Comparison of ENCODE assay signal across 8 cellular contexts in genomic region chr1:155226188-155226909, GRCh38. TPM values are rescaled to one million over a fixed set of nuclear protein-coding genes. Genes with fewer than 3 reads are reported as not detected.
A peak's percentile ranks its signal among the peaks of the same experiment; 100 is the strongest.
DNase-seq lines count a peak whose midpoint lies in the region; ATAC-seq, FAIRE-seq and TF ChIP-seq lines count a peak whose summit lies in the region.

No MANE protein-coding gene starts in this region.

- H3K4me3 ChIP-seq in pancreas = peak overlapping the region in 3 of 4 donors; percentile 17 to 70 (median 48)
- H3K4me3 ChIP-seq in thymus (ENCODE audit: low read length) = peak overlapping the region; percentile 63

- ATAC-seq in Right ventricle myocardium superior (ENCODE audit: poor library complexity) (peak; percentile 69), pancreas (peak; percentile 53 to 72 (median 68)), GM19023 (IDR thresholded peaks at IDR 0.05; ENCODE audit: unreplicated experiment) (no peak)

- FAIRE-seq in GM18507 (lab: Jason Lieb, UNC) (peak; percentile 78), pancreas (lab: Jason Lieb, UNC) (no peak)

- H3K9me3 ChIP-seq in pancreas (no peaks in the 10 kb centered on the region), thymus (ENCODE audit: control insufficient read depth) (no peaks in the 10 kb centered on the region)

- H3K27me3 Mint-ChIP-seq in activated naive CD4-positive, alpha-beta T cell treated with anti-CD3 and anti-CD28 coated beads, Interleukin-2, amount 50 U/mL, for 24 hours = no peaks in the 10 kb centered on the region

- no peaks in the 10 kb centered on the region for H3K9me3 Mint-ChIP-seq in activated naive CD4-positive, alpha-beta T cell treated with anti-CD3 and anti-CD28 coated beads, Interleukin-2, amount 50 U/mL, for 24 hours

- H3K36me3 ChIP-seq in pancreas (no peaks in the 10 kb centered on the region), thymus (ENCODE audit: control insufficient read depth, insufficient read depth) (peaks cover 7% of the 10 kb centered on the region)

- H3K4me1 ChIP-seq in pancreas (peaks cover 0 to 4% (median 0%) of the 10 kb centered on the region in 3 donors), thymus (ENCODE audit: control insufficient read depth, insufficient read depth, low read length) (peaks cover 8% of the 10 kb centered on the region)

- 0 to 1% methylated on average over 7 of the region's 7 CpGs for WGBS in pancreas, 2 donors
- WGBS in thymus = under 1% methylated on average over 7 of the region's 7 CpGs

- DNase-seq in GM18507 (ENCODE audit: extremely low spot score, insufficient read length, low read depth) (no peak), NCI-H1048 (lab: John Stamatoyannopoulos, UW) (peak; percentile 33), SK-MEL-5 (ENCODE audit: low read depth, low spot score) (peak; percentile 91), Right ventricle myocardium superior (peak; percentile 86), pancreas (peak; percentile 51 to 71 (median 62))

- H3K27ac ChIP-seq in pancreas (peak overlapping the region in 3 of 4 donors; percentile 17 to 85 (median 85)), thymus (ENCODE audit: low read depth) (peak overlapping the region; percentile 93)

- intact Hi-C loops in Right ventricle myocardium superior (cut with DNase I) (no loop called here), pancreas (cut with DNase I) (no loop called here)

- peaks cover 22% of the 10 kb centered on the region for H3K4me1 Mint-ChIP-seq in activated naive CD4-positive, alpha-beta T cell treated with anti-CD3 and anti-CD28 coated beads, Interleukin-2, amount 50 U/mL, for 24 hours

- no peaks in the 10 kb centered on the region for H3K27me3 ChIP-seq in pancreas
- no peaks in the 10 kb centered on the region for H3K27me3 ChIP-seq in thymus (ENCODE audit: control insufficient read depth, insufficient read depth)

- no peaks in the 10 kb centered on the region for H3K36me3 Mint-ChIP-seq in activated naive CD4-positive, alpha-beta T cell treated with anti-CD3 and anti-CD28 coated beads, Interleukin-2, amount 50 U/mL, for 24 hours

- in situ Hi-C loops in SK-MEL-5 (cut with HindIII; ENCODE audit: low pct_unique_long_range_greater_than_20kb, low sequenced_read_pairs) = no loop called here

- peak overlapping the region; percentile 95 for H3K27ac Mint-ChIP-seq in activated naive CD4-positive, alpha-beta T cell treated with anti-CD3 and anti-CD28 coated beads, Interleukin-2, amount 50 U/mL, for 24 hours

- H3K4me3 Mint-ChIP-seq in activated naive CD4-positive, alpha-beta T cell treated with anti-CD3 and anti-CD28 coated beads, Interleukin-2, amount 50 U/mL, for 24 hours = peak overlapping the region; percentile 93

- TF ChIP-seq CTCF in pancreas (IDR thresholded peaks at IDR 0.05) = peak in 3 of 4 donors; percentile 19 to 30 (median 28)

RNA-seq across cellular contexts. Expression of gene MTX1, which starts 17.9 kb away (rescaled TPM):
- 128 and 140 TPM in 2 replicates for total RNA-seq in SK-MEL-5 (2014; rRNA removed; shearing (Covaris generic))
- polyA plus RNA-seq in SK-MEL-5 (2015; cell fraction: cytosol; rRNA removed) = 103 and 134 TPM in 2 replicates
- polyA plus RNA-seq in SK-MEL-5 (2015; cell fraction: nucleus; rRNA removed) = 89.4 and 96.7 TPM in 2 replicates
- total RNA-seq in Right ventricle myocardium superior (16.4 TPM), pancreas (10 to 100 TPM; 10.7 to 18.4 (median 15.7) TPM)
- polyA plus RNA-seq in pancreas (10 to 100 TPM; 34.3 to 36.8 TPM), thymus (36.8 TPM)

RNA-seq across cellular contexts. Expression of gene THBS3, which starts 18.7 kb away (rescaled TPM):
- 11.4 and 12.1 TPM in 2 replicates for total RNA-seq in SK-MEL-5 (2014; rRNA removed; shearing (Covaris generic))
- polyA plus RNA-seq in SK-MEL-5 (2015; cell fraction: cytosol; rRNA removed) = 7.4 and 11.9 TPM in 2 replicates
- 240 and 332 TPM in 2 replicates for polyA plus RNA-seq in SK-MEL-5 (2015; cell fraction: nucleus; rRNA removed)
- total RNA-seq in Right ventricle myocardium superior = 5.8 TPM
- total RNA-seq in pancreas = 10 to 100 TPM in 5 of 6 donors, 1 to 10 TPM in 1; 9.9 to 31.1 (median 14.6) TPM
- 10 to 100 TPM; 69.1 to 78.6 TPM for polyA plus RNA-seq in pancreas
- 46.1 TPM for polyA plus RNA-seq in thymus

RNA-seq across cellular contexts. Expression of gene ENTREP3, which starts 28.9 kb away (rescaled TPM):
- 6.3 and 7.9 TPM in 2 replicates for total RNA-seq in SK-MEL-5 (2014; rRNA removed; shearing (Covaris generic))
- polyA plus RNA-seq in SK-MEL-5 (2015; cell fraction: cytosol; rRNA removed) = 83.4 and 97.7 TPM in 2 replicates
- 50.9 and 59.5 TPM in 2 replicates for polyA plus RNA-seq in SK-MEL-5 (2015; cell fraction: nucleus; rRNA removed)
- total RNA-seq in Right ventricle myocardium superior = 13.8 TPM
- total RNA-seq in pancreas = 10 to 100 TPM in 2 of 6 donors, 1 to 10 TPM in 4; 6.7 to 14.4 (median 8.5) TPM
- 10 to 100 TPM in 1 of 2 donors, 1 to 10 TPM in 1; 7.9 to 11.1 TPM for polyA plus RNA-seq in pancreas
- 12.5 TPM for polyA plus RNA-seq in thymus

RNA-seq across cellular contexts. Expression of gene SCAMP3, which starts 35.8 kb away (rescaled TPM):
- 336 and 344 TPM in 2 replicates for total RNA-seq in SK-MEL-5 (2014; rRNA removed; shearing (Covaris generic))
- polyA plus RNA-seq in SK-MEL-5 (2015; cell fraction: cytosol; rRNA removed) = 612 and 626 TPM in 2 replicates
- 136 and 206 TPM in 2 replicates for polyA plus RNA-seq in SK-MEL-5 (2015; cell fraction: nucleus; rRNA removed)
- total RNA-seq in Right ventricle myocardium superior = 56.8 TPM
- 10 to 100 TPM; 25.1 to 33.4 (median 28.0) TPM for total RNA-seq in pancreas
- 10 to 100 TPM; 27.7 to 55.5 TPM for polyA plus RNA-seq in pancreas
- polyA plus RNA-seq in thymus = 59.1 TPM

RNA-seq across cellular contexts. Expression of gene CLK2, which starts 47.0 kb away (rescaled TPM):
- 16.4 and 28.1 TPM in 2 replicates for total RNA-seq in SK-MEL-5 (2014; rRNA removed; shearing (Covaris generic))
- polyA plus RNA-seq in SK-MEL-5 (2015; cell fraction: cytosol; rRNA removed) = 27.6 and 31.3 TPM in 2 replicates
- 814 and 866 TPM in 2 replicates for polyA plus RNA-seq in SK-MEL-5 (2015; cell fraction: nucleus; rRNA removed)
- 18.5 TPM for total RNA-seq in Right ventricle myocardium superior
- total RNA-seq in pancreas = 10 to 100 TPM; 15.7 to 39.6 (median 18.7) TPM
- 10 to 100 TPM; 81.1 to 89.4 TPM for polyA plus RNA-seq in pancreas
- 86.5 TPM for polyA plus RNA-seq in thymus
